In the genomic region with DNA sequence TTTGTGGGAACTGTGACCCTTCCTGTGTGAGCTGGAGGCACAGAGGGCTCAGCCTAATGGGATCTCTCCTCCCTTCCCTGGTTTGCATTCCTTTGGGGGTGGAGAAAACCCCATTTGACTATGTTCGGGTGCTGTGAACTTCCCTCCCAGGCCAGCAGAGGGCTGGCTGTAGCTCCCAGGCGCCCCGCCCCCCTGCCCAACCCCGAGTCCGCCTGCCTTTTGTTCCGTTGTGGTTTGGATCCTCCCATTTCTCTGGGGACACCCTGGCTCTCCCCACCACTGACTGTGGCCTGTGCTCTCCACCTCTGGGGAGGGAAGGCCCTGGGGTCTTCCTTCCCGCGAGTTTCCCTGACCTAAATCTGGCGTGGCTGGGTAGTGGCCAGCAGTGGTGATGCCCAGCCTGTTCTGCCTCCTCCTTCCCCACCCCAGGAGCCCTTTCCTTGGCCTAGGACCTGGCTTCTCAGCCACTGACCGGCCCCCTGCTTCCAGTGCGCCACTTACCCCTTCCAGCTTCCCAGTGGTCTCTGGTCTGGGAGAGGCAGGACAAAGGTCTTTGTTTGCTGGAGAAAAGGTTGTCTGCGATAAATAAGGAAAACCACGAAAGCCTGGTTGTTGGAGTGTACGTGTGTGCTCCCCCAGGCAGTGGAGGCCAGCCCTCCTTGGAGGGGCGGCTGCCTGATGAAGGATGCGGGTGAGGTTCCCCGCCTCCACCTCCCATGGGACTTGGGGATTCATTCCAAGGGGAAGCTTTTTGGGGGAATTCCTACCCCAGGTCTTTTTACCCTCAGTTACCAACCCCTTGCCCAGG, we compare ENCODE assay signal across 1 cellular context.
TF ChIP-seq lines count a peak whose summit lies in the region.

No MANE protein-coding gene starts in this region.

TF ChIP-seq in HepG2, 621 proteins besides CTCF, POLR2A, EP300 and RAD21 (continued from another document and continues in another):
- TF ChIP-seq ZNF512B (CRISPR knock-in tag; IDR thresholded peaks at IDR 0.05; ENCODE audit: borderline replicate concordance) (no peak), ZNF776 (CRISPR knock-in tag; IDR thresholded peaks at IDR 0.05) (no peak), BHLHE40 (IDR thresholded peaks at IDR 0.05; ENCODE audit: low read length) (no peak), ZNF839 (CRISPR knock-in tag; IDR thresholded peaks at IDR 0.05; ENCODE audit: borderline replicate concordance) (no peak), ZNF225 (CRISPR knock-in tag; IDR thresholded peaks at IDR 0.05) (no peak; the same call in 1 of the 2 replicates), ZNF562 (CRISPR knock-in tag; IDR thresholded peaks at IDR 0.05; ENCODE audit: borderline replicate concordance) (no peak), PCBP1 (IDR thresholded peaks at IDR 0.05; ENCODE audit: borderline replicate concordance, low read depth, low read length) (no peak), RFX3 (CRISPR knock-in tag; IDR thresholded peaks at IDR 0.05) (no peak), HBP1 (CRISPR knock-in tag; IDR thresholded peaks at IDR 0.05; ENCODE audit: low read depth) (no peak), ZNF234 (CRISPR knock-in tag; conservative IDR thresholded peaks at IDR 0.05) (no peak), ZNF512 (CRISPR knock-in tag; IDR thresholded peaks at IDR 0.05) (no peak), KLF16 (CRISPR knock-in tag; IDR thresholded peaks at IDR 0.05) (peak in 1 of 2 experiments; percentile 50; a peak in 1 of 4 replicates), PRMT3 (CRISPR knock-in tag; IDR thresholded peaks at IDR 0.05; ENCODE audit: borderline replicate concordance, low read depth) (no peak), HES4 (CRISPR knock-in tag; IDR thresholded peaks at IDR 0.05; ENCODE audit: borderline replicate concordance) (no peak), ZBTB2 (CRISPR knock-in tag; IDR thresholded peaks at IDR 0.05; ENCODE audit: low read depth) (no peak), PBX3 (CRISPR knock-in tag; IDR thresholded peaks at IDR 0.05; ENCODE audit: borderline replicate concordance) (no peak), ZNF235 (CRISPR knock-in tag; IDR thresholded peaks at IDR 0.05; ENCODE audit: borderline replicate concordance) (no peak), SP2 (CRISPR knock-in tag; IDR thresholded peaks at IDR 0.05) (no peak), ZNF816 (CRISPR knock-in tag; IDR thresholded peaks at IDR 0.05; ENCODE audit: borderline replicate concordance) (no peak), ZNF205 (CRISPR knock-in tag; IDR thresholded peaks at IDR 0.05) (no peak; the same call in 1 of the 2 replicates), NFE2L1 (CRISPR knock-in tag; IDR thresholded peaks at IDR 0.05; ENCODE audit: borderline replicate concordance) (no peak), ZNF546 (CRISPR knock-in tag; conservative IDR thresholded peaks at IDR 0.05) (no peak), NFIC (IDR thresholded peaks at IDR 0.05; ENCODE audit: low read length) (no peak), TBX2 (CRISPR knock-in tag; IDR thresholded peaks at IDR 0.05; ENCODE audit: borderline replicate concordance) (peak; percentile 66; the same call in 1 of the 2 replicates), MLLT10 (CRISPR knock-in tag; IDR thresholded peaks at IDR 0.05) (no peak)
- TF ChIP-seq, protein P1, sequence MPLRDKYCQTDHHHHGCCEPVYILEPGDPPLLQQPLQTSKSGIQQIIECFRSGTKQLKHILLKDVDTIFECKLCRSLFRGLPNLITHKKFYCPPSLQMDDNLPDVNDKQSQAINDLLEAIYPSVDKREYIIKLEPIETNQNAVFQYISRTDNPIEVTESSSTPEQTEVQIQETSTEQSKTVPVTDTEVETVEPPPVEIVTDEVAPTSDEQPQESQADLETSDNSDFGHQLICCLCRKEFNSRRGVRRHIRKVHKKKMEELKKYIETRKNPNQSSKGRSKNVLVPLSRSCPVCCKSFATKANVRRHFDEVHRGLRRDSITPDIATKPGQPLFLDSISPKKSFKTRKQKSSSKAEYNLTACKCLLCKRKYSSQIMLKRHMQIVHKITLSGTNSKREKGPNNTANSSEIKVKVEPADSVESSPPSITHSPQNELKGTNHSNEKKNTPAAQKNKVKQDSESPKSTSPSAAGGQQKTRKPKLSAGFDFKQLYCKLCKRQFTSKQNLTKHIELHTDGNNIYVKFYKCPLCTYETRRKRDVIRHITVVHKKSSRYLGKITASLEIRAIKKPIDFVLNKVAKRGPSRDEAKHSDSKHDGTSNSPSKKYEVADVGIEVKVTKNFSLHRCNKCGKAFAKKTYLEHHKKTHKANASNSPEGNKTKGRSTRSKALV (CRISPR knock-in tag; IDR thresholded peaks at IDR 0.05) = no peak
- TF ChIP-seq, protein P2, sequence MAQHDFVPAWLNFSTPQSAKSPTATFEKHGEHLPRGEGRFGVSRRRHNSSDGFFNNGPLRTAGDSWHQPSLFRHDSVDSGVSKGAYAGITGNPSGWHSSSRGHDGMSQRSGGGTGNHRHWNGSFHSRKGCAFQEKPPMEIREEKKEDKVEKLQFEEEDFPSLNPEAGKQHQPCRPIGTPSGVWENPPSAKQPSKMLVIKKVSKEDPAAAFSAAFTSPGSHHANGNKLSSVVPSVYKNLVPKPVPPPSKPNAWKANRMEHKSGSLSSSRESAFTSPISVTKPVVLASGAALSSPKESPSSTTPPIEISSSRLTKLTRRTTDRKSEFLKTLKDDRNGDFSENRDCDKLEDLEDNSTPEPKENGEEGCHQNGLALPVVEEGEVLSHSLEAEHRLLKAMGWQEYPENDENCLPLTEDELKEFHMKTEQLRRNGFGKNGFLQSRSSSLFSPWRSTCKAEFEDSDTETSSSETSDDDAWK (CRISPR knock-in tag; IDR thresholded peaks at IDR 0.05) = no peak
- TF ChIP-seq, protein P3, sequence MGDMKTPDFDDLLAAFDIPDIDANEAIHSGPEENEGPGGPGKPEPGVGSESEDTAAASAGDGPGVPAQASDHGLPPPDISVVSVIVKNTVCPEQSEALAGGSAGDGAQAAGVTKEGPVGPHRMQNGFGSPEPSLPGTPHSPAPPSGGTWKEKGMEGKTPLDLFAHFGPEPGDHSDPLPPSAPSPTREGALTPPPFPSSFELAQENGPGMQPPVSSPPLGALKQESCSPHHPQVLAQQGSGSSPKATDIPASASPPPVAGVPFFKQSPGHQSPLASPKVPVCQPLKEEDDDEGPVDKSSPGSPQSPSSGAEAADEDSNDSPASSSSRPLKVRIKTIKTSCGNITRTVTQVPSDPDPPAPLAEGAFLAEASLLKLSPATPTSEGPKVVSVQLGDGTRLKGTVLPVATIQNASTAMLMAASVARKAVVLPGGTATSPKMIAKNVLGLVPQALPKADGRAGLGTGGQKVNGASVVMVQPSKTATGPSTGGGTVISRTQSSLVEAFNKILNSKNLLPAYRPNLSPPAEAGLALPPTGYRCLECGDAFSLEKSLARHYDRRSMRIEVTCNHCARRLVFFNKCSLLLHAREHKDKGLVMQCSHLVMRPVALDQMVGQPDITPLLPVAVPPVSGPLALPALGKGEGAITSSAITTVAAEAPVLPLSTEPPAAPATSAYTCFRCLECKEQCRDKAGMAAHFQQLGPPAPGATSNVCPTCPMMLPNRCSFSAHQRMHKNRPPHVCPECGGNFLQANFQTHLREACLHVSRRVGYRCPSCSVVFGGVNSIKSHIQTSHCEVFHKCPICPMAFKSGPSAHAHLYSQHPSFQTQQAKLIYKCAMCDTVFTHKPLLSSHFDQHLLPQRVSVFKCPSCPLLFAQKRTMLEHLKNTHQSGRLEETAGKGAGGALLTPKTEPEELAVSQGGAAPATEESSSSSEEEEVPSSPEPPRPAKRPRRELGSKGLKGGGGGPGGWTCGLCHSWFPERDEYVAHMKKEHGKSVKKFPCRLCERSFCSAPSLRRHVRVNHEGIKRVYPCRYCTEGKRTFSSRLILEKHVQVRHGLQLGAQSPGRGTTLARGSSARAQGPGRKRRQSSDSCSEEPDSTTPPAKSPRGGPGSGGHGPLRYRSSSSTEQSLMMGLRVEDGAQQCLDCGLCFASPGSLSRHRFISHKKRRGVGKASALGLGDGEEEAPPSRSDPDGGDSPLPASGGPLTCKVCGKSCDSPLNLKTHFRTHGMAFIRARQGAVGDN (CRISPR knock-in tag; IDR thresholded peaks at IDR 0.05) = peak; percentile 79
- TF ChIP-seq, protein P4, sequence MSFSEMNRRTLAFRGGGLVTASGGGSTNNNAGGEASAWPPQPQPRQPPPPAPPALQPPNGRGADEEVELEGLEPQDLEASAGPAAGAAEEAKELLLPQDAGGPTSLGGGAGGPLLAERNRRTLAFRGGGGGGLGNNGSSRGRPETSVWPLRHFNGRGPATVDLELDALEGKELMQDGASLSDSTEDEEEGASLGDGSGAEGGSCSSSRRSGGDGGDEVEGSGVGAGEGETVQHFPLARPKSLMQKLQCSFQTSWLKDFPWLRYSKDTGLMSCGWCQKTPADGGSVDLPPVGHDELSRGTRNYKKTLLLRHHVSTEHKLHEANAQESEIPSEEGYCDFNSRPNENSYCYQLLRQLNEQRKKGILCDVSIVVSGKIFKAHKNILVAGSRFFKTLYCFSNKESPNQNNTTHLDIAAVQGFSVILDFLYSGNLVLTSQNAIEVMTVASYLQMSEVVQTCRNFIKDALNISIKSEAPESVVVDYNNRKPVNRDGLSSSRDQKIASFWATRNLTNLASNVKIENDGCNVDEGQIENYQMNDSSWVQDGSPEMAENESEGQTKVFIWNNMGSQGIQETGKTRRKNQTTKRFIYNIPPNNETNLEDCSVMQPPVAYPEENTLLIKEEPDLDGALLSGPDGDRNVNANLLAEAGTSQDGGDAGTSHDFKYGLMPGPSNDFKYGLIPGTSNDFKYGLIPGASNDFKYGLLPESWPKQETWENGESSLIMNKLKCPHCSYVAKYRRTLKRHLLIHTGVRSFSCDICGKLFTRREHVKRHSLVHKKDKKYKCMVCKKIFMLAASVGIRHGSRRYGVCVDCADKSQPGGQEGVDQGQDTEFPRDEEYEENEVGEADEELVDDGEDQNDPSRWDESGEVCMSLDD (CRISPR knock-in tag; IDR thresholded peaks at IDR 0.05; ENCODE audit: borderline replicate concordance) = no peak; the same call in 1 of the 2 replicates
